Comparison of ENCODE assay signal across 15 cellular contexts in the genomic region with DNA sequence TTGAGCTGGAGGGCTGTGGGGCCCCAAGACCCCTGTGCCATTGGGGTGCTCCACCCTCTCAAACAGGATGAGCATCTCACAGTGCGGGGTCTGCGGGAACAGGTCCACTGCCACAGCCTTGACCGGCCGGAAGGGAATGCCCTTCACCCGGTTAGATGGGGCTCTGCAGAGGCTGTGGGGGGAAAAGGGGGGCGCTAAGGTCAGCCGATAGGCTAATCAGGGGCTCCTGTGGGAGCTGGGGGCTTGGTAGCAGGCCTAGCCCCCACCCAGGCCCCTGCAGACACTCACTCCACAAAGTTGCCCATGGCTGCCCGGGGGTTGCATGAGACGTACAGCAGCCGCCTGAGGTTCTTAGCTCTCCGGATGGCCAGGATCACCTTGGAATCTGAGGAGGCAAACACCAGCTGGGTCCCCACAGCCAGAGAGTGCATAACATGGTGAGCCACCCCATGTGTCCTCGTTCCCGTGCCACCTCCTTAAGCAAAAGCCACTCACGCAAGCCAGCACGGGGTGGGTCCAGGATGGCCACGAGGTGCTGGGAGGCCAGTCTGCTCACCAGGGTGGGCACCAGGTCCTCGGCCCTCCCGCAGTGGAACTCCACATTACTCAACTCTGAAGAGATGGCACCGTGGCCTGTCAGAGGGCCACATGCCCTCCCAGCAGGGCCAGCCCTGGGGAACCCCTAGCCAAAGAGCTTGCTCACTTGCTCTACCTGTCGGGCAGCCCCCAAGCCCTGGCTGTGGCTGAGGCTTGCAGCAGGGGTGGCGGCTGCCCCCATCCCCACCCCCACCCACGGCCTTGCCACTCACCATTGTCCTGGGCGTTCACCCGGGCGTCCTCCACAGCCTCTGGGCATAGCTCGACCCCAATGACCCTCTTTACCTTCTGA. TPM values are rescaled to one million over a fixed set of nuclear protein-coding genes. Genes with fewer than 3 reads are reported as not detected.
DNase-seq lines count a peak whose midpoint lies in the region; ATAC-seq and TF ChIP-seq lines count a peak whose summit lies in the region.
"Had no signal": no experiment of that assay in that cellular context is flagged by ENCODE, and none has a peak within 500 bp of the region (broad histone marks: within the 10 kb centered on the region; RNA-seq: fewer than 3 reads in every experiment).

No MANE protein-coding gene starts in this region.

- no peaks in the 10 kb centered on the region for H3K36me3 Mint-ChIP-seq in natural killer cell
- no peaks in the 10 kb centered on the region for H3K36me3 Mint-ChIP-seq in natural killer cell treated with Interleukin-12 subunit alpha and Interleukin-12 subunit beta and Interleukin-15 and Interleukin-18, amount 100 ng/mL, for 72 hours

- H3K4me3 Mint-ChIP-seq in natural killer cell = no peak overlapping the region
- H3K4me3 Mint-ChIP-seq in natural killer cell treated with Interleukin-12 subunit alpha and Interleukin-12 subunit beta and Interleukin-15 and Interleukin-18, amount 100 ng/mL, for 72 hours = no peak overlapping the region
- H3K4me3 Mint-ChIP-seq: H9 had no signal

- no peak for TF ChIP-seq POLR2A in right lobe of liver (IDR thresholded peaks at IDR 0.05)

- H3K36me3 ChIP-seq in adipocyte (ENCODE audit: control insufficient read depth, insufficient read depth, low read length, severe bottlenecking) (peaks cover 68% of the 10 kb centered on the region), right lobe of liver (peaks cover 0 to 62% (median 20%) of the 10 kb centered on the region in 4 donors)

- ATAC-seq in natural killer cell (no peak), right lobe of liver (no peak), GM18858 (IDR thresholded peaks at IDR 0.05; ENCODE audit: unreplicated experiment) (no peak), GM18873 (IDR thresholded peaks at IDR 0.05; ENCODE audit: low FRiP score, unreplicated experiment) (no peak)
- no peak for ATAC-seq in natural killer cell treated with Interleukin-12 subunit alpha and Interleukin-12 subunit beta and Interleukin-15 and Interleukin-18, amount 100 ng/mL, for 72 hours

- intact Hi-C loops in natural killer cell (cut with micrococcal nuclease) (no loop called here), right lobe of liver (cut with DNase I) (loop anchor here (10.0 kb wide), 1 partner anchor 138 kb away; no protein-coding TSS in a partner anchor)

- H3K4me1 Mint-ChIP-seq in natural killer cell = peaks cover 15 to 41% of the 10 kb centered on the region in 2 donors
- H3K4me1 Mint-ChIP-seq in natural killer cell treated with Interleukin-12 subunit alpha and Interleukin-12 subunit beta and Interleukin-15 and Interleukin-18, amount 100 ng/mL, for 72 hours (ENCODE audit: low read depth in 2 of 2) = peaks cover 10 to 25% of the 10 kb centered on the region in 2 donors
- H3K4me1 Mint-ChIP-seq: H9 had no signal

- WGBS in right lobe of liver (ENCODE audit: insufficient coverage, low coverage, low lambda C conversion rate, missing lambda C conversion rate) = 69% methylated on average over 6 of the region's 26 CpGs

- no peak overlapping the region for H3K27ac ChIP-seq in right lobe of liver

- DNase-seq in natural killer cell (no peak), adipocyte (ENCODE audit: low read depth) (no peak), right lobe of liver (peak in 2 of 3 donors; percentile 16 to 50), KBM-7 (no peak), HUDEP-2 (lab: John Stamatoyannopoulos, UW; ENCODE audit: unreplicated experiment in 76 of 76) (no peak)
- no peak for DNase-seq in natural killer cell treated with Interleukin-12 subunit alpha and Interleukin-12 subunit beta and Interleukin-15 and Interleukin-18, amount 100 ng/mL, for 72 hours (ENCODE audit: low spot score)
- DNase-seq: H9, KG1, NCI-H1417 treated with DMSO at 0.1 percent for 48 hours, NCI-H345, occipital lobe, small intestine had no signal

- H3K9me3 Mint-ChIP-seq in natural killer cell = no peaks in the 10 kb centered on the region
- no peaks in the 10 kb centered on the region for H3K9me3 Mint-ChIP-seq in natural killer cell treated with Interleukin-12 subunit alpha and Interleukin-12 subunit beta and Interleukin-15 and Interleukin-18, amount 100 ng/mL, for 72 hours
- H3K9me3 Mint-ChIP-seq: H9 had no signal

- in situ Hi-C loops in KBM-7 (cut with MboI; ENCODE audit: low pct_unique_long_range_greater_than_20kb, low sequenced_read_pairs) = no loop called here

- no peaks in the 10 kb centered on the region for H3K27me3 Mint-ChIP-seq in natural killer cell (ENCODE audit: low read depth in 2 of 2)
- H3K27me3 Mint-ChIP-seq in natural killer cell treated with Interleukin-12 subunit alpha and Interleukin-12 subunit beta and Interleukin-15 and Interleukin-18, amount 100 ng/mL, for 72 hours = no peaks in the 10 kb centered on the region

- TF ChIP-seq CTCF in natural killer cell (IDR thresholded peaks at IDR 0.05) (no peak), right lobe of liver (IDR thresholded peaks at IDR 0.05) (no peak)

- H3K27me3 ChIP-seq in adipocyte (replicated peaks; ENCODE audit: control insufficient read depth, insufficient read depth, low read length) (no peaks in the 10 kb centered on the region), right lobe of liver (no peaks in the 10 kb centered on the region)

- H3K9ac ChIP-seq in adipocyte (ENCODE audit: low read length) = peak overlapping the region; percentile 41

- H3K27ac Mint-ChIP-seq in natural killer cell = peak overlapping the region; percentile 58 to 80
- no peak overlapping the region for H3K27ac Mint-ChIP-seq in natural killer cell treated with Interleukin-12 subunit alpha and Interleukin-12 subunit beta and Interleukin-15 and Interleukin-18, amount 100 ng/mL, for 72 hours

- no peak overlapping the region for H3K4me3 ChIP-seq in adipocyte (ENCODE audit: low read length)
- H3K4me3 ChIP-seq in right lobe of liver = no peak overlapping the region

- H3K9me3 ChIP-seq in adipocyte (ENCODE audit: control insufficient read depth, low read length) (no peaks in the 10 kb centered on the region), right lobe of liver (no peaks in the 10 kb centered on the region)

- peaks cover 22% of the 10 kb centered on the region for H3K4me1 ChIP-seq in adipocyte (ENCODE audit: control insufficient read depth, insufficient read depth, low read length)
- peaks cover 0 to 10% (median 5%) of the 10 kb centered on the region in 4 donors for H3K4me1 ChIP-seq in right lobe of liver

RNA-seq across cellular contexts. Expression of a gene that starts 3.0 kb away (rescaled TPM):
- total RNA-seq in natural killer cell (10 to 100 TPM; 54.0 to 61.0 (median 56.3) TPM), right lobe of liver (100 to 1,000 TPM in 2 of 6 experiments, 10 to 100 TPM in 4; 39.5 to 224 (median 52.2) TPM)
- total RNA-seq in natural killer cell treated with Interleukin-12 subunit alpha and Interleukin-12 subunit beta and Interleukin-15 and Interleukin-18, amount 100 ng/mL, for 72 hours = 100 to 1,000 TPM; 236 to 499 TPM

RNA-seq across cellular contexts. Expression of a gene that starts 4.2 kb away (rescaled TPM):
- 100 to 1,000 TPM in 1 of 3 donors, 10 to 100 TPM in 2; 86.4 to 104 (median 86.5) TPM for total RNA-seq in natural killer cell
- total RNA-seq in natural killer cell treated with Interleukin-12 subunit alpha and Interleukin-12 subunit beta and Interleukin-15 and Interleukin-18, amount 100 ng/mL, for 72 hours = 100 to 1,000 TPM; 107 to 166 TPM
- 10 to 100 TPM; 26.9 to 54.6 (median 29.1) TPM for total RNA-seq in right lobe of liver

RNA-seq across cellular contexts. Expression of a gene that starts 18.7 kb away (rescaled TPM):
- total RNA-seq in natural killer cell (10 to 100 TPM; 64.0 to 75.6 (median 65.3) TPM), right lobe of liver (10 to 100 TPM; 11.4 to 39.0 (median 28.7) TPM)
- total RNA-seq in natural killer cell treated with Interleukin-12 subunit alpha and Interleukin-12 subunit beta and Interleukin-15 and Interleukin-18, amount 100 ng/mL, for 72 hours = 100 to 1,000 TPM in 1 of 2 donors, 10 to 100 TPM in 1; 53.9 to 124 TPM

RNA-seq across cellular contexts. Expression of a gene that starts 32.8 kb away (rescaled TPM):
- total RNA-seq in natural killer cell (10 to 100 TPM; 45.3 to 64.7 (median 64.0) TPM), right lobe of liver (10 to 100 TPM; 11.4 to 27.2 (median 16.1) TPM)
- total RNA-seq in natural killer cell treated with Interleukin-12 subunit alpha and Interleukin-12 subunit beta and Interleukin-15 and Interleukin-18, amount 100 ng/mL, for 72 hours = 10 to 100 TPM; 60.1 to 89.5 TPM

RNA-seq across cellular contexts. Expression of a gene that starts 38.0 kb away (rescaled TPM):
- total RNA-seq in natural killer cell = under 1 TPM in 1 of 3 donors, not detected in 2; 0.64 TPM
- total RNA-seq in natural killer cell treated with Interleukin-12 subunit alpha and Interleukin-12 subunit beta and Interleukin-15 and Interleukin-18, amount 100 ng/mL, for 72 hours = under 1 TPM in 1 of 2 donors, not detected in 1; 0.36 TPM
- not detected for total RNA-seq in right lobe of liver
- total RNA-seq: astrocyte, H9, occipital lobe had no signal

Comparison
In these comparisons a context has a peak if more than half of its experiments do, and no peak if none do; other contexts are left out.
1. H3K27ac Mint-ChIP-seq: peak in natural killer cell (2 of 2); none in natural killer cell treated with Interleukin-12 subunit alpha and Interleukin-12 subunit beta and Interleukin-15 and Interleukin-18, amount 100 ng/mL, for 72 hours (0 of 2).
2. DNase-seq: peak in right lobe of liver (2 of 3); none in natural killer cell (single experiment), natural killer cell treated with Interleukin-12 subunit alpha and Interleukin-12 subunit beta and Interleukin-15 and Interleukin-18, amount 100 ng/mL, for 72 hours (single experiment), adipocyte (single experiment), KBM-7 (single experiment) and HUDEP-2 (0 of 76).